In genomic region chr3:152508705-152509104, GRCh38 we compare ENCODE assay signal across 9 cellular contexts.
DNase-seq lines count a peak whose midpoint lies in the region; ATAC-seq, FAIRE-seq and TF ChIP-seq lines count a peak whose summit lies in the region.
"Had no signal": no experiment of that assay in that cellular context is flagged by ENCODE, and none has a peak within 500 bp of the region (broad histone marks: within the 10 kb centered on the region; RNA-seq: fewer than 3 reads in every experiment).

No MANE protein-coding gene starts in this region.

- FAIRE-seq in endometrium (lab: Jason Lieb, UNC), result peak; percentile 23

- H3K4me3 ChIP-seq in GM06990 (replicated peaks; ENCODE audit: low read depth, low read length) (no peak overlapping the region), LNCaP clone FGC (ENCODE audit: low read depth, low read length) (no peak overlapping the region), stomach (no peak overlapping the region)

- ATAC-seq in T-cell (replicated peaks in 1 of 4) (no peak), GM18498 (IDR thresholded peaks at IDR 0.05; ENCODE audit: unreplicated experiment) (no peak)

- no peaks in the 10 kb centered on the region for H3K4me1 ChIP-seq in stomach

- no peak for TF ChIP-seq POLR2A in stomach (IDR thresholded peaks at IDR 0.05)

- H3K36me3 ChIP-seq in GM06990 (ENCODE audit: control insufficient read depth, insufficient read depth, low read length) (no peaks in the 10 kb centered on the region), stomach (no peaks in the 10 kb centered on the region)

- CTCF ChIA-PET in T-cell (lab: Charles Lee), result no interaction called here

- H3K27me3 ChIP-seq in GM06990 (replicated peaks; ENCODE audit: control insufficient read depth, insufficient read depth, low read length) (no peaks in the 10 kb centered on the region), stomach (no peaks in the 10 kb centered on the region)

- no peaks in the 10 kb centered on the region for H3K9me3 ChIP-seq in stomach

- H3K9me3 Mint-ChIP-seq in T-cell, result no peaks in the 10 kb centered on the region

- no peak overlapping the region for H3K4me3 Mint-ChIP-seq in T-cell

- no peak overlapping the region for H3K27ac ChIP-seq in stomach

- POLR2A ChIA-PET in T-cell (lab: Charles Lee), result no interaction called here

- intact Hi-C loops in stomach (cut with DNase I; ENCODE audit: low total_unique reads), result no loop called here

- H3K4me1 Mint-ChIP-seq in T-cell, result no peaks in the 10 kb centered on the region

- H3K27ac Mint-ChIP-seq in T-cell, result no peak overlapping the region

- H3K36me3 Mint-ChIP-seq in T-cell, result peaks cover 13% of the 10 kb centered on the region

- 34 to 79% (median 42%) methylated on average over 1 of the region's 1 CpG for WGBS in stomach, 5 donors

- no peak for DNase-seq in GM06990 (ENCODE audit: extremely low read depth, insufficient read length)
- no peak for DNase-seq in LNCaP clone FGC (ENCODE audit: low read depth)
- DNase-seq in pons (ENCODE audit: low spot score), result peak; percentile 39
- no peak for DNase-seq in SHP77 (lab: John Stamatoyannopoulos, UW)
- DNase-seq in T-cell, result no peak
- DNase-seq in stomach, result no peak
- DNase-seq: occipital lobe had no signal

- H3K27me3 Mint-ChIP-seq in T-cell, result no peaks in the 10 kb centered on the region

- TF ChIP-seq CTCF in GM06990 (IDR thresholded peaks at IDR 0.05; ENCODE audit: insufficient read depth, low read length, poor library complexity, severe bottlenecking) (peak; percentile 25), LNCaP clone FGC (IDR thresholded peaks at IDR 0.05; ENCODE audit: control insufficient read depth, extremely low read depth, insufficient read depth) (peak; percentile 47), stomach (IDR thresholded peaks at IDR 0.05) (peak in 3 of 7 experiments; percentile 26 to 33 (median 33))

- TF ChIP-seq EP300 in stomach (IDR thresholded peaks at IDR 0.05), result no peak
